ENCODE assay signal across 3 cellular contexts in the genomic region with DNA sequence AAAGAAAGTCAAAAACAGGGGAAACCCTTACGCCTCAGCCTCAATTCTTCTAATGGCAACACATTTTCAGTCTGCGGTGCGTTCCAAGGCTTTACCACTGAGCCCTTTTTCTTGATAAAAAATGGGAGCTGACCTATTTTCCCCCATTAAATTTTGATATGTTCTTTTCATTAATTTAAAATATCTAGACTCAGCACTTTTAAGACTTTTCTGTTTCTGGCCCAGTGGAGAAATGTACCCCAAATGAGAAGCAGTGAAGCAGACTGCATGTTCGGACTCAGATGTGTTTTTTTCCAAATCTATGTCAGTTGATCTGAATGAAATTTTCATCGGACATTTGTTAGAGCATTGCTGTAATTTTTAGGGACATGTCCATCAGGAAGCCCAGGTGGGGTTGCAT.
TF ChIP-seq lines count a peak whose summit lies in the region.

No MANE protein-coding gene starts in this region.

TF ChIP-seq in HepG2, 621 proteins besides CTCF, POLR2A, EP300 and RAD21:
- TF ChIP-seq SAFB2 (CRISPR knock-in tag; IDR thresholded peaks at IDR 0.05; ENCODE audit: borderline replicate concordance, low read depth) (no peak), MAFK (conservative IDR thresholded peaks at IDR 0.05 in 1 of 2, IDR thresholded peaks at IDR 0.05 in 1 of 2; ENCODE audit: low read length in 2 of 2) (peak; percentile 47 to 76; a peak in 3 of 4 replicates), MAFF (IDR thresholded peaks at IDR 0.05; ENCODE audit: low read depth, low read length) (peak; percentile 44; the same call in 1 of the 2 replicates)

TF ChIP-seq in A549, 52 proteins besides CTCF, POLR2A, EP300 and RAD21:
- peak; percentile 56 for TF ChIP-seq MAFK (IDR thresholded peaks at IDR 0.05; ENCODE audit: partially characterized antibody)
- no peak for TF ChIP-seq FOXS1 (CRISPR knock-in tag; IDR thresholded peaks at IDR 0.05)
- no peak for TF ChIP-seq EHMT2 (IDR thresholded peaks at IDR 0.05; ENCODE audit: low read depth)

TF ChIP-seq in IMR-90, 13 proteins besides CTCF, POLR2A, EP300 and RAD21:
- no peak for TF ChIP-seq BHLHE40 (IDR thresholded peaks at IDR 0.05; ENCODE audit: low read depth, low read length)
- TF ChIP-seq MAFK (IDR thresholded peaks at IDR 0.05; ENCODE audit: low read depth, low read length), result 0 out of 2 replicates have a peak, but pooled peaks have one; percentile 44
